Comparison of ENCODE assay signal across 20 cellular contexts in the genomic region with DNA sequence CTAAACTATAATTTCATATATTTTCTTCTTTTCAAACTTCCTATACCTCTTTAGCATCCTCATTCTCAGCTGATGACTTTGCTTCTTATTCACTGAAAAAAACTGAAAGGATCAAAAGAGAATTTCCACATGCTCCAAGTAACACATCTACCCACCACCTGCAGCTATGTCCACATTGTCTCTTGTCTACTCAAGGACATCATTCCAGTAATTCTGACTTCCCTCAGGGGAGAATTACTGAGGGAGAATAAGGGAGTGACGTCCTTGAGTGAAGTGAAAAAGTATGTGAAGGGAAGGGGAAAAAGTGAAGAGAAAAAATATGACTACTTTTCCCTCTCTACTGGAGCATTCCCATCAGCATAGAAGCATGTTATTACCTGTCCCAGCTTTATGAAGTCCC. TPM values are rescaled to one million over a fixed set of nuclear protein-coding genes. Genes with fewer than 3 reads are reported as not detected.
"Had no signal": no experiment of that assay in that cellular context is flagged by ENCODE, and none has a peak within 500 bp of the region (broad histone marks: within the 10 kb centered on the region; RNA-seq: fewer than 3 reads in every experiment).

No MANE protein-coding gene starts in this region.

- H3K9me3 ChIP-seq: SJSA1 had no signal

- ATAC-seq: HepG2, K562 had no signal

- H3K4me1 Mint-ChIP-seq: IgD-negative memory B cell had no signal

- DNase-seq: Kasumi-1, MM.1S, NCI-H1092 treated with DMSO at 0.1 percent for 48 hours, NCI-H1436, NCI-H187, NCI-H2029, NCI-H2081 treated with DMSO at 0.1 percent for 48 hours, NCI-H2171, NCI-H446, NCI-H510A, NCI-H524 treated with DMSO at 0.1 percent for 48 hours, NCI-H69, NCI-H774, Right ventricle myocardium superior, RPMI8226, SIG-M5 had no signal

- H3K27me3 Mint-ChIP-seq: IgD-negative memory B cell had no signal

- H3K9me3 Mint-ChIP-seq: IgD-negative memory B cell had no signal

- H3K4me3 Mint-ChIP-seq: IgD-negative memory B cell had no signal

RNA-seq across cellular contexts. Expression of a gene that starts 57.9 kb away (rescaled TPM):
- total RNA-seq: Right ventricle myocardium superior had no signal
